Comparison of ENCODE assay signal across 8 cellular contexts in the genomic region with DNA sequence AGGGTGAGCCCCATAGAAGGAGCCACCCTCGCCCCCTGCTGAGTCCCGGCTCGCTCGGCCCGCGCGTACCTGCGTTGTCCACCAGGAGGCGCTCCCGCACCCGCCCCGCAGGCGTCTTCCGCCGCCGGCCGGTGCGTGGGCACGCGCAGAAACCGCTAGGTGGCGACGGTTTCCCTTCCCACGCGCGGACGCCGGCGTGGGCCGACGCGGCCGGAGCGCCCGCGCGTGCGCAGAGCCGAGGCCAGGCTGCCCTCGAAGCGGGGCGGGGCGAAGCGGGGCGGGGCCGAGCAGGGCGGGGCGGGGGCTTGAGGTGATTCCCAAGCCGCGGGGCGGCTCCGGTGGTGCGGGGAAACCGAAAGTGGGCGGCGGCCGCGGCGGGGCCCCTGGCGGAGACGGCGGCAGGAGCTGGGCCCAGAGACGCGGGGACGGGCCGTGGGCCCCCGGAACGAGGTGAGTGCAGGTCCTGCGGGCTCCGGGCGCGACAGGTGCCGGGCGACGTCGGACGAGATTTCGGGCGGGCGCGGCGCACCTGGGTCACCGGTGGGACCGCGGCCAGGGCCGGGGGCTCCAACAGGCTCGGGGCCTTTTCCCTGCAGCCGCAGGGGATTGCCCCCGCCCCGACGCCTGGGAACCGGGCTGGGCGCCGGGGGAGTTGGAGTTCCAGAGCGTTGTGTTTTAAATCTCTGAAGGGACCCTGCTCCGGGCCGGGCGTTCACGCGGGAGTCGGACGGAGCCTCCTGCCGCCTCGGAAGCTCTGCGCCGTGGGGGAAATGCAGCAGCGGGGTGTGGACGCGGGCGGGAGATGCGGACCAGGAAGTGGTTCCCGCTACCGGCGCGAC. TPM values are rescaled to one million over a fixed set of nuclear protein-coding genes. Genes with fewer than 3 reads are reported as not detected.
DNase-seq lines count a peak whose midpoint lies in the region; ATAC-seq and TF ChIP-seq lines count a peak whose summit lies in the region.

A gene with protein sequence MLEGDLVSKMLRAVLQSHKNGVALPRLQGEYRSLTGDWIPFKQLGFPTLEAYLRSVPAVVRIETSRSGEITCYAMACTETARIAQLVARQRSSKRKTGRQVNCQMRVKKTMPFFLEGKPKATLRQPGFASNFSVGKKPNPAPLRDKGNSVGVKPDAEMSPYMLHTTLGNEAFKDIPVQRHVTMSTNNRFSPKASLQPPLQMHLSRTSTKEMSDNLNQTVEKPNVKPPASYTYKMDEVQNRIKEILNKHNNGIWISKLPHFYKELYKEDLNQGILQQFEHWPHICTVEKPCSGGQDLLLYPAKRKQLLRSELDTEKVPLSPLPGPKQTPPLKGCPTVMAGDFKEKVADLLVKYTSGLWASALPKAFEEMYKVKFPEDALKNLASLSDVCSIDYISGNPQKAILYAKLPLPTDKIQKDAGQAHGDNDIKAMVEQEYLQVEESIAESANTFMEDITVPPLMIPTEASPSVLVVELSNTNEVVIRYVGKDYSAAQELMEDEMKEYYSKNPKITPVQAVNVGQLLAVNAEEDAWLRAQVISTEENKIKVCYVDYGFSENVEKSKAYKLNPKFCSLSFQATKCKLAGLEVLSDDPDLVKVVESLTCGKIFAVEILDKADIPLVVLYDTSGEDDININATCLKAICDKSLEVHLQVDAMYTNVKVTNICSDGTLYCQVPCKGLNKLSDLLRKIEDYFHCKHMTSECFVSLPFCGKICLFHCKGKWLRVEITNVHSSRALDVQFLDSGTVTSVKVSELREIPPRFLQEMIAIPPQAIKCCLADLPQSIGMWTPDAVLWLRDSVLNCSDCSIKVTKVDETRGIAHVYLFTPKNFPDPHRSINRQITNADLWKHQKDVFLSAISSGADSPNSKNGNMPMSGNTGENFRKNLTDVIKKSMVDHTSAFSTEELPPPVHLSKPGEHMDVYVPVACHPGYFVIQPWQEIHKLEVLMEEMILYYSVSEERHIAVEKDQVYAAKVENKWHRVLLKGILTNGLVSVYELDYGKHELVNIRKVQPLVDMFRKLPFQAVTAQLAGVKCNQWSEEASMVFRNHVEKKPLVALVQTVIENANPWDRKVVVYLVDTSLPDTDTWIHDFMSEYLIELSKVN (plus strand): TSS at position 308 of the 839 bp plus-strand sequence. CDS start 16,370 bp downstream, outside the sequence.

- peaks cover 14% of the 10 kb centered on the region for H3K36me3 Mint-ChIP-seq in activated CD4-positive, alpha-beta memory T cell treated with anti-CD3 and anti-CD28 coated beads, Interleukin-2, amount 10 ng/mL, durations not matched to agents 7 days and 5 days (ENCODE audit: low read depth)

- H3K36me3 ChIP-seq in BE2C (no peaks in the 10 kb centered on the region), ectodermal cell (ENCODE audit: control insufficient read depth, insufficient read depth, low read length) (no peaks in the 10 kb centered on the region)

- DNase-seq in BE2C = peak; percentile 87
- peak; percentile 91 for DNase-seq in NCI-H69 (lab: John Stamatoyannopoulos, UW)
- peak; percentile 91 for DNase-seq in activated CD4-positive, alpha-beta memory T cell treated with anti-CD3 and anti-CD28 coated beads, Interleukin-2, amount 10 ng/mL, durations not matched to agents 7 days and 5 days
- DNase-seq in lung microvascular endothelial cell (ENCODE audit: low read depth in 2 of 2) = peak; percentile 86 to 91
- DNase-seq in stimulated activated CD4-positive, alpha-beta T cell treated with anti-CD3 and anti-CD28 coated beads, TNF-alpha, amount 100 ng/mL, for 4 hours (ENCODE audit: low read depth in 3 of 3) = peak; percentile 86 to 91 (median 91)

- peak; percentile 91 for TF ChIP-seq CTCF in BE2C (IDR thresholded peaks at IDR 0.05; ENCODE audit: low read depth, low read length)

- H3K9me3 ChIP-seq in BE2C = no peaks in the 10 kb centered on the region
- no peaks in the 10 kb centered on the region for H3K9me3 ChIP-seq in ectodermal cell (ENCODE audit: control insufficient read depth, low read length)

- H3K4me1 ChIP-seq in BE2C = no peaks in the 10 kb centered on the region; the same call in 1 of the 2 replicates
- H3K4me1 ChIP-seq in ectodermal cell (ENCODE audit: control insufficient read depth, insufficient read depth, low read length) = no peaks in the 10 kb centered on the region

- 0 to 1% methylated on average over 115 of the region's 115 CpGs for WGBS in ectodermal cell, 2 experiments

- peaks cover 24% of the 10 kb centered on the region for H3K27me3 ChIP-seq in BE2C
- peaks cover 48% of the 10 kb centered on the region for H3K27me3 ChIP-seq in ectodermal cell (ENCODE audit: control insufficient read depth, insufficient read depth, low read length, poor library complexity, severe bottlenecking)

- ATAC-seq in GM19025 (IDR thresholded peaks at IDR 0.05; ENCODE audit: low read depth, unreplicated experiment) (peak; percentile 77), HG03196 (IDR thresholded peaks at IDR 0.05; ENCODE audit: unreplicated experiment) (peak; percentile 87)

- H3K9me3 Mint-ChIP-seq in activated CD4-positive, alpha-beta memory T cell treated with anti-CD3 and anti-CD28 coated beads, Interleukin-2, amount 10 ng/mL, durations not matched to agents 7 days and 5 days = no peaks in the 10 kb centered on the region

- H3K4me3 ChIP-seq in BE2C (ENCODE audit: low read depth, low read length) (peak within 1 kb of the TSS; percentile 69), ectodermal cell (ENCODE audit: insufficient read depth, low read depth, low read length) (peak within 1 kb of the TSS; percentile 60)

- POLR2A ChIA-PET in activated CD4-positive, alpha-beta memory T cell treated with anti-CD3 and anti-CD28 coated beads, Interleukin-2, amount 10 ng/mL, durations not matched to agents 7 days and 5 days (lab: Charles Lee) = interaction anchor here (0.8 to 2.0 kb wide), 3 partner anchors 11 to 221 kb away, joined by 4 to 14 read pairs (median 4); a partner anchor contains a TSS

- no peak within 1 kb of the TSS for H3K27ac ChIP-seq in ectodermal cell (ENCODE audit: insufficient read depth, low read depth, low read length, poor library complexity, severe bottlenecking)

- H3K4me3 Mint-ChIP-seq in activated CD4-positive, alpha-beta memory T cell treated with anti-CD3 and anti-CD28 coated beads, Interleukin-2, amount 10 ng/mL, durations not matched to agents 7 days and 5 days = peak within 1 kb of the TSS; percentile 84

- H3K4me1 Mint-ChIP-seq in activated CD4-positive, alpha-beta memory T cell treated with anti-CD3 and anti-CD28 coated beads, Interleukin-2, amount 10 ng/mL, durations not matched to agents 7 days and 5 days = peaks cover 28% of the 10 kb centered on the region

- peaks cover 33% of the 10 kb centered on the region for H3K27me3 Mint-ChIP-seq in activated CD4-positive, alpha-beta memory T cell treated with anti-CD3 and anti-CD28 coated beads, Interleukin-2, amount 10 ng/mL, durations not matched to agents 7 days and 5 days

- peak within 1 kb of the TSS; percentile 68 for H3K27ac Mint-ChIP-seq in activated CD4-positive, alpha-beta memory T cell treated with anti-CD3 and anti-CD28 coated beads, Interleukin-2, amount 10 ng/mL, durations not matched to agents 7 days and 5 days

- CTCF ChIA-PET in activated CD4-positive, alpha-beta memory T cell treated with anti-CD3 and anti-CD28 coated beads, Interleukin-2, amount 10 ng/mL, durations not matched to agents 7 days and 5 days (lab: Charles Lee) = interaction anchor here (0.6 to 5.5 kb wide), 13 partner anchors 10 to 234 kb away, joined by 3 to 30 read pairs (median 4); a partner anchor contains a TSS

RNA-seq across cellular contexts. Expression of the gene that starts here (rescaled TPM):
- polyA plus RNA-seq in BE2C (2012; ENCODE audit: insufficient read depth, insufficient read length, low read depth) = 0.42 TPM
- total RNA-seq in activated CD4-positive, alpha-beta memory T cell treated with anti-CD3 and anti-CD28 coated beads, Interleukin-2, amount 10 ng/mL, durations not matched to agents 7 days and 5 days = 10 to 100 TPM; 19.4 to 19.8 TPM
- 2.5 TPM for polyA plus RNA-seq in ectodermal cell (2013, experiment 1 of 4)
- polyA plus RNA-seq in ectodermal cell (2013, experiment 2 of 4) = 4.0 TPM
- 3.0 TPM for polyA plus RNA-seq in ectodermal cell (2013, experiment 3 of 4)
- polyA plus RNA-seq in ectodermal cell (2013, experiment 4 of 4) = 4.1 TPM
- total RNA-seq in lung microvascular endothelial cell = 10.9 and 11.3 TPM in 2 replicates
